Comparison of ENCODE assay signal across 8 cellular contexts in genomic region chr4:55853484-55854046, GRCh38. TPM values are rescaled to one million over a fixed set of nuclear protein-coding genes. Genes with fewer than 3 reads are reported as not detected.
A peak's percentile ranks its signal among the peaks of the same experiment; 100 is the strongest.
DNase-seq lines count a peak whose midpoint lies in the region; ATAC-seq and TF ChIP-seq lines count a peak whose summit lies in the region.

A gene with protein sequence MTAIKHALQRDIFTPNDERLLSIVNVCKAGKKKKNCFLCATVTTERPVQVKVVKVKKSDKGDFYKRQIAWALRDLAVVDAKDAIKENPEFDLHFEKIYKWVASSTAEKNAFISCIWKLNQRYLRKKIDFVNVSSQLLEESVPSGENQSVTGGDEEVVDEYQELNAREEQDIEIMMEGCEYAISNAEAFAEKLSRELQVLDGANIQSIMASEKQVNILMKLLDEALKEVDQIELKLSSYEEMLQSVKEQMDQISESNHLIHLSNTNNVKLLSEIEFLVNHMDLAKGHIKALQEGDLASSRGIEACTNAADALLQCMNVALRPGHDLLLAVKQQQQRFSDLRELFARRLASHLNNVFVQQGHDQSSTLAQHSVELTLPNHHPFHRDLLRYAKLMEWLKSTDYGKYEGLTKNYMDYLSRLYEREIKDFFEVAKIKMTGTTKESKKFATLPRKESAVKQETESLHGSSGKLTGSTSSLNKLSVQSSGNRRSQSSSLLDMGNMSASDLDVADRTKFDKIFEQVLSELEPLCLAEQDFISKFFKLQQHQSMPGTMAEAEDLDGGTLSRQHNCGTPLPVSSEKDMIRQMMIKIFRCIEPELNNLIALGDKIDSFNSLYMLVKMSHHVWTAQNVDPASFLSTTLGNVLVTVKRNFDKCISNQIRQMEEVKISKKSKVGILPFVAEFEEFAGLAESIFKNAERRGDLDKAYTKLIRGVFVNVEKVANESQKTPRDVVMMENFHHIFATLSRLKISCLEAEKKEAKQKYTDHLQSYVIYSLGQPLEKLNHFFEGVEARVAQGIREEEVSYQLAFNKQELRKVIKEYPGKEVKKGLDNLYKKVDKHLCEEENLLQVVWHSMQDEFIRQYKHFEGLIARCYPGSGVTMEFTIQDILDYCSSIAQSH (plus strand): TSS chr4:55853648. CDS start chr4:55858324, 4,676 bp downstream.

- H3K4me1 ChIP-seq in PC-9 (replicated peaks; ENCODE audit: insufficient read depth): peaks cover 34% of the 10 kb centered on the region

- peak within 1 kb of the TSS; percentile 84 for H3K4me3 ChIP-seq in Jurkat, Clone E6-1 (ENCODE audit: low read length)
- H3K4me3 ChIP-seq in PC-9 (peak within 1 kb of the TSS; percentile 91), epithelial cell of proximal tubule (ENCODE audit: low read depth, low read length) (peak within 1 kb of the TSS; percentile 92)

- no peaks in the 10 kb centered on the region for H3K9me3 ChIP-seq in PC-9 (ENCODE audit: insufficient read depth, low read depth)

- intact Hi-C loops in PC-9 (cut with micrococcal nuclease; ENCODE audit: unreplicated experiment): loop anchor here (2.0 to 5.0 kb wide), 2 partner anchors 121 to 307 kb away; partner anchors contain the start of gene CLOCK

- peak within 1 kb of the TSS; percentile 45 for H3K27ac ChIP-seq in PC-9

- BruUV-seq in PC-9 (replicated peaks; lab: Mats Ljungman, UMichigan): no TSS peak

- peak within 1 kb of the TSS; percentile 88 for H2AFZ ChIP-seq in PC-9

- ATAC-seq in GM21619 (IDR thresholded peaks at IDR 0.05; ENCODE audit: unreplicated experiment): peak; percentile 99

- H3F3A ChIP-seq in PC-9 (ENCODE audit: insufficient read depth, low read depth): peaks cover 12% of the 10 kb centered on the region; the same call in 1 of the 2 replicates

- POLR2A ChIA-PET in PC-9 (lab: Charles Lee; ENCODE audit: unreplicated experiment): interaction anchor here (0.5 to 0.7 kb wide), 4 partner anchors 12 to 508 kb away, joined by 3 to 7 read pairs (median 4); no protein-coding TSS in a partner anchor

- TF ChIP-seq CTCF in PC-9 (conservative IDR thresholded peaks at IDR 0.05) (no peak), epithelial cell of proximal tubule (conservative IDR thresholded peaks at IDR 0.05; ENCODE audit: low read depth, low read length) (no peak)

- no peaks in the 10 kb centered on the region for H3K36me3 ChIP-seq in PC-9 (ENCODE audit: low read depth)

- H3K4me2 ChIP-seq in PC-9: peak within 1 kb of the TSS; percentile 90

- DNase-seq in DMS153 (lab: John Stamatoyannopoulos, UW) (peak; percentile 93), PC-9 (peak; percentile 86 to 93), epithelial cell of proximal tubule (ENCODE audit: low read depth) (no peak), mucosa of gallbladder (ENCODE audit: low spot score) (peak; percentile 98)
- peak; percentile 93 for DNase-seq in Jurkat, Clone E6-1 (ENCODE audit: low read depth, low spot score)
- peak; percentile 98 for DNase-seq in activated T-cell treated with anti-CD3 and anti-CD28 coated beads, Interleukin-2, amount 50 U/mL, for 1 hour
- DNase-seq in stimulated activated CD8-positive, alpha-beta memory T cell treated with anti-CD3 and anti-CD28 coated beads, Interleukin-4, amount 100 ng/mL, for 4 hours (ENCODE audit: low read depth in 2 of 2, low spot score in 1 of 2): peak; percentile 96

- peaks cover 33% of the 10 kb centered on the region for H3K79me2 ChIP-seq in PC-9 (ENCODE audit: low read depth)

- no peaks in the 10 kb centered on the region for H3K9me2 ChIP-seq in PC-9 (ENCODE audit: insufficient read depth)

- no peaks in the 10 kb centered on the region for H3K27me3 ChIP-seq in PC-9 (ENCODE audit: insufficient read depth, low read depth)

- CTCF ChIA-PET in PC-9 (lab: Charles Lee): no interaction called here

- H4K20me1 ChIP-seq in PC-9 (ENCODE audit: insufficient read depth): no peaks in the 10 kb centered on the region

RNA-seq across cellular contexts. Expression of the gene that starts here (rescaled TPM):
- 21.8 TPM for polyA plus RNA-seq in Jurkat, Clone E6-1 (2012; ENCODE audit: insufficient read depth, insufficient read length)
- total RNA-seq in PC-9 (2021): 23.1 and 27.1 TPM in 2 replicates
- 16.8 and 19.2 TPM in 2 replicates for total RNA-seq in epithelial cell of proximal tubule
- 33.0 TPM for total RNA-seq in mucosa of gallbladder
